25 cellular contexts compared by ENCODE assay signal in genomic region chr9:13487498-13487897, GRCh38.
"Had no signal": no experiment of that assay in that cellular context is flagged by ENCODE, and none has a peak within 500 bp of the region (broad histone marks: within the 10 kb centered on the region; RNA-seq: fewer than 3 reads in every experiment).

No MANE protein-coding gene starts in this region.

- H3K9me3 ChIP-seq: left lung, lower lobe of right lung, ovary, right atrium auricular region, right lobe of liver, testis, tibial artery, upper lobe of right lung had no signal

- H3K4me1 Mint-ChIP-seq: immature natural killer cell; naive B cell; natural killer cell; stimulated activated memory B cell treated with anti-CD40 and anti-IgM and Interleukin-4, amounts not matched to agents 10 μg/mL and 1 μg/mL and 100 μg/mL, for 72 hours; stimulated activated naive CD8-positive, alpha-beta T cell treated with anti-CD3 and anti-CD28 coated beads, Interleukin-15, amount 100 ng/mL, for 72 hours had no signal

- ATAC-seq: left colon; left lung; lower lobe of right lung; natural killer cell; right lobe of liver; stimulated activated memory B cell treated with anti-CD40 and anti-IgM and Interleukin-4, amounts not matched to agents 10 μg/mL and 1 μg/mL and 100 μg/mL, for 72 hours; stimulated activated naive CD8-positive, alpha-beta T cell treated with anti-CD3 and anti-CD28 coated beads, Interleukin-15, amount 100 ng/mL, for 72 hours; upper lobe of right lung had no signal

- H3K4me2 ChIP-seq: smooth muscle cell had no signal

- H3K4me3 Mint-ChIP-seq: immature natural killer cell; mesothelial cell of epicardium; naive B cell; natural killer cell; stimulated activated memory B cell treated with anti-CD40 and anti-IgM and Interleukin-4, amounts not matched to agents 10 μg/mL and 1 μg/mL and 100 μg/mL, for 72 hours; stimulated activated naive CD8-positive, alpha-beta T cell treated with anti-CD3 and anti-CD28 coated beads, Interleukin-15, amount 100 ng/mL, for 72 hours had no signal

- H3K27ac ChIP-seq: left lung, lower lobe of right lung, ovary, right atrium auricular region, right lobe of liver, testis, tibial artery, upper lobe of right lung had no signal

- H3K36me3 ChIP-seq: left lung, lower lobe of right lung, ovary, right atrium auricular region, right lobe of liver, tibial artery, upper lobe of right lung had no signal

- H3K36me3 Mint-ChIP-seq: immature natural killer cell; mesothelial cell of epicardium; naive B cell; natural killer cell; stimulated activated memory B cell treated with anti-CD40 and anti-IgM and Interleukin-4, amounts not matched to agents 10 μg/mL and 1 μg/mL and 100 μg/mL, for 72 hours had no signal

- DNase-seq: hypothalamus; immature natural killer cell; kidney; left colon; left lung; lower lobe of right lung; naive B cell; natural killer cell; ovary; right lobe of liver; stimulated activated CD4-positive, alpha-beta T cell treated with anti-CD3 and anti-CD28 coated beads, Interleukin-1b, Interleukin-23, amount 100 ng/mL, for 48 hours; stimulated activated CD4-positive, alpha-beta T cell treated with anti-CD3 and anti-CD28 coated beads, Interleukin-2, amount 100 ng/mL, for 48 hours; stimulated activated CD4-positive, alpha-beta T cell treated with anti-CD3 and anti-CD28 coated beads, Interleukin-4, amount 100 ng/mL, for 4 hours; stimulated activated CD8-positive, alpha-beta memory T cell treated with anti-CD3 and anti-CD28 coated beads, Interleukin-4, amount 100 ng/mL, for 48 hours; stimulated activated naive CD4-positive, alpha-beta T cell treated with Interleukin-2 at 50 U/mL for 16 hours; stimulated activated naive CD8-positive, alpha-beta T cell treated with anti-CD3 and anti-CD28 coated beads, Interleukin-15, amount 100 ng/mL, for 72 hours; substantia nigra; testis; tibial artery; upper lobe of right lung had no signal

- H3K27me3 ChIP-seq: left lung, ovary, right atrium auricular region, right lobe of liver, testis, tibial artery, upper lobe of right lung had no signal

- H3K4me1 ChIP-seq: left lung, right lobe of liver, testis had no signal

- H3K27me3 Mint-ChIP-seq: naive B cell; progenitor cell of endocrine pancreas; stimulated activated memory B cell treated with anti-CD40 and anti-IgM and Interleukin-4, amounts not matched to agents 10 μg/mL and 1 μg/mL and 100 μg/mL, for 72 hours; stimulated activated naive CD8-positive, alpha-beta T cell treated with anti-CD3 and anti-CD28 coated beads, Interleukin-15, amount 100 ng/mL, for 72 hours had no signal

- H3K27ac Mint-ChIP-seq: immature natural killer cell; naive B cell; natural killer cell; progenitor cell of endocrine pancreas; stimulated activated memory B cell treated with anti-CD40 and anti-IgM and Interleukin-4, amounts not matched to agents 10 μg/mL and 1 μg/mL and 100 μg/mL, for 72 hours; stimulated activated naive CD8-positive, alpha-beta T cell treated with anti-CD3 and anti-CD28 coated beads, Interleukin-15, amount 100 ng/mL, for 72 hours had no signal

- H3K4me3 ChIP-seq: left lung, lower lobe of right lung, ovary, right atrium auricular region, right lobe of liver, smooth muscle cell, testis, tibial artery, upper lobe of right lung had no signal
